Comparison of ENCODE assay signal across 6 cellular contexts in the genomic region with DNA sequence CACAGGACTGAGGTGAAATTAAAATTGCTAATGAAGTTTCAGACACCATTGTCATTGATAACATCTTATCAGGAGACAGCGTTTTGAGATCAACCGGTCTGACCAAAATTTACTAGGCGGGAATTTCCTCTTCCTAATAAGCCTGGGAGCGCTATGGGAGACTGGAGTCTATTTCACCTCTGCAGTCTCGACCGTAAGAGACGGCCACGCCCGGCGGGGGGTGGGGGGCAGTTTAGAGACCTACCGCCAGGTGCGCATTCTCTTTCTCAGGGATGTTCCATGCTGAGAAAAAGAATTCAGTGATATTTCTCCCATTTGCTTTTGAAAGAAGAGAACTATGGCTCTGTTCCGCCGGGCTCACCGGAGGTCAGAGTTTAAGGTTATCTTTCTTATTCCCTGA.
A peak's percentile ranks its signal among the peaks of the same experiment; 100 is the strongest.
DNase-seq lines count a peak whose midpoint lies in the region; ATAC-seq and TF ChIP-seq lines count a peak whose summit lies in the region.
"Not testable (repeated sequence)": the region's sequence is repeated elsewhere in the genome, so short reads cannot be mapped to it uniquely, and the experiment has no call there.

No MANE protein-coding gene starts in this region.

- H3K4me2 ChIP-seq in GM23338 = peak overlapping the region; percentile 27; the same call in 1 of the 2 replicates

- H3K4me1 Mint-ChIP-seq in GM23338 = peaks cover 39% of the 10 kb centered on the region
- H3K4me1 Mint-ChIP-seq in endodermal cell = not testable (repeated sequence)

- WGBS in endodermal cell (ENCODE audit: insufficient coverage in 1 of 2, insufficient read length in 1 of 2), 2 experiments = 66% methylated on average over 6 to 15 of the region's 15 CpGs

- H2AFZ ChIP-seq in GM23338 = not testable (repeated sequence)

- not testable (repeated sequence) for H3K27me3 Mint-ChIP-seq in GM23338 (ENCODE audit: insufficient read depth, low read depth, poor library complexity); endodermal cell (ENCODE audit: insufficient read depth)

- H3K4me3 Mint-ChIP-seq in GM23338 = peak overlapping the region; percentile 20; the same call in 1 of the 3 replicates
- H3K4me3 Mint-ChIP-seq in endodermal cell = not testable (repeated sequence)

- H3K27me3 ChIP-seq in GM23338 (ENCODE audit: insufficient read depth); HUES48 (ENCODE audit: control insufficient read depth, insufficient read depth, low read length); NT2/D1 (ENCODE audit: insufficient read depth, insufficient read length); endodermal cell (ENCODE audit: control insufficient read depth, insufficient read depth, low read length, poor library complexity, severe bottlenecking): not testable (repeated sequence)

- H3K9me3 Mint-ChIP-seq in GM23338 (peaks cover 13% of the 10 kb centered on the region; the same call in 2 of the 3 replicates), endodermal cell (peaks cover 27% of the 10 kb centered on the region)

- H3K9me3 ChIP-seq in HUES48 (ENCODE audit: control insufficient read depth, insufficient read depth, low read length); NT2/D1 (ENCODE audit: insufficient read depth, low read length): not testable (repeated sequence)
- peaks cover 38% of the 10 kb centered on the region for H3K9me3 ChIP-seq in endodermal cell (ENCODE audit: control insufficient read depth, low read length)

- ATAC-seq in GM23338 = peak; percentile 94

- not testable (repeated sequence) for H3K9ac ChIP-seq in HUES48 (ENCODE audit: low read depth, low read length); NT2/D1 (ENCODE audit: insufficient read length, low read depth); endodermal cell (ENCODE audit: extremely low read depth, low read length, poor library complexity, severe bottlenecking)

- H3K9me2 ChIP-seq in GM23338 (ENCODE audit: insufficient read depth) = not testable (repeated sequence)

- not testable (repeated sequence) for H4K20me1 ChIP-seq in GM23338 (replicated peaks; ENCODE audit: insufficient read depth)

- H3K27ac ChIP-seq in GM23338 (ENCODE audit: low read depth); endodermal cell (ENCODE audit: low read depth, low read length): not testable (repeated sequence)
- peak overlapping the region; percentile 74 for H3K27ac ChIP-seq in HUES48 (ENCODE audit: low read depth, low read length)

- TF ChIP-seq CTCF in GM23338 (conservative IDR thresholded peaks at IDR 0.05; ENCODE audit: low read depth in 2 of 2) = not testable (repeated sequence)
- TF ChIP-seq CTCF in endodermal cell (conservative IDR thresholded peaks at IDR 0.05) = peak; percentile 28

- H3K36me3 Mint-ChIP-seq in GM23338 (ENCODE audit: low read depth) (peaks cover 26% of the 10 kb centered on the region; the same call in 2 of the 3 replicates), endodermal cell (ENCODE audit: low read depth) (peaks cover 25% of the 10 kb centered on the region)

- H3K36me3 ChIP-seq in GM23338 (ENCODE audit: insufficient read depth); HUES48 (ENCODE audit: control insufficient read depth, insufficient read depth, low read length); NT2/D1 (ENCODE audit: insufficient read depth, insufficient read length, low read length); endodermal cell (ENCODE audit: control insufficient read depth, insufficient read depth, low read length): not testable (repeated sequence)

- DNase-seq in GM23338 (ENCODE audit: low spot score) = peak; percentile 95
- DNase-seq in NT2/D1 (ENCODE audit: low read depth, low spot score) = peak; percentile 47
- DNase-seq in endodermal cell = peak; percentile 87
- peak; percentile 75 for DNase-seq in iPS DF 19.7 (ENCODE audit: low read depth, low spot score)
- DNase-seq in iPS-NIHi11 (ENCODE audit: low spot score) = peak; percentile 9

- H3K4me1 ChIP-seq in GM23338 (ENCODE audit: insufficient read depth) (peaks cover 23% of the 10 kb centered on the region), HUES48 (ENCODE audit: control insufficient read depth, insufficient read depth, low read length) (peaks cover 21% of the 10 kb centered on the region)
- not testable (repeated sequence) for H3K4me1 ChIP-seq in NT2/D1 (ENCODE audit: insufficient read depth, insufficient read length); endodermal cell (ENCODE audit: control insufficient read depth, insufficient read depth, low read length)

- H3K27ac Mint-ChIP-seq in GM23338 = peak overlapping the region; percentile 59; the same call in 1 of the 2 replicates
- H3K27ac Mint-ChIP-seq in endodermal cell = not testable (repeated sequence)

- H3K79me2 ChIP-seq in GM23338 (replicated peaks; ENCODE audit: insufficient read depth) = not testable (repeated sequence)

- peak overlapping the region; percentile 26; the same call in 1 of the 2 replicates for H3K4me3 ChIP-seq in GM23338
- not testable (repeated sequence) for H3K4me3 ChIP-seq in HUES48 (ENCODE audit: low read depth, low read length); NT2/D1 (ENCODE audit: insufficient read length, low read depth); endodermal cell (ENCODE audit: low read length)

- H3F3A ChIP-seq in GM23338 (replicated peaks; ENCODE audit: low read depth) = not testable (repeated sequence)

TF ChIP-seq in GM23338, 12 proteins besides CTCF, POLR2A, EP300 and RAD21:
- TF ChIP-seq POLR2AphosphoS5 (IDR thresholded peaks at IDR 0.05; ENCODE audit: low read depth) (peak; percentile 72), NANOG (IDR thresholded peaks at IDR 0.05; ENCODE audit: borderline replicate concordance) (peak; percentile 74), CREB1 (CRISPR knock-in tag; IDR thresholded peaks at IDR 0.05; ENCODE audit: low read depth) (0 out of 2 replicates have a peak, but pooled peaks have one; percentile 52)
- TF ChIP-seq, protein P1, sequence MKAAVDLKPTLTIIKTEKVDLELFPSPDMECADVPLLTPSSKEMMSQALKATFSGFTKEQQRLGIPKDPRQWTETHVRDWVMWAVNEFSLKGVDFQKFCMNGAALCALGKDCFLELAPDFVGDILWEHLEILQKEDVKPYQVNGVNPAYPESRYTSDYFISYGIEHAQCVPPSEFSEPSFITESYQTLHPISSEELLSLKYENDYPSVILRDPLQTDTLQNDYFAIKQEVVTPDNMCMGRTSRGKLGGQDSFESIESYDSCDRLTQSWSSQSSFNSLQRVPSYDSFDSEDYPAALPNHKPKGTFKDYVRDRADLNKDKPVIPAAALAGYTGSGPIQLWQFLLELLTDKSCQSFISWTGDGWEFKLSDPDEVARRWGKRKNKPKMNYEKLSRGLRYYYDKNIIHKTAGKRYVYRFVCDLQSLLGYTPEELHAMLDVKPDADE (IDR thresholded peaks at IDR 0.05) = peak; percentile 57

Comparison
In these comparisons a context has a peak if more than half of its experiments do, and no peak if none do; other contexts are left out.
1. DNase-seq: peak in every context shown above with its lines; median percentile 95 in GM23338; 87 in endodermal cell; 75 in iPS DF 19.7; 47 in NT2/D1; 9 in iPS-NIHi11.